ENCODE assay signal across 11 cellular contexts in the genomic region with DNA sequence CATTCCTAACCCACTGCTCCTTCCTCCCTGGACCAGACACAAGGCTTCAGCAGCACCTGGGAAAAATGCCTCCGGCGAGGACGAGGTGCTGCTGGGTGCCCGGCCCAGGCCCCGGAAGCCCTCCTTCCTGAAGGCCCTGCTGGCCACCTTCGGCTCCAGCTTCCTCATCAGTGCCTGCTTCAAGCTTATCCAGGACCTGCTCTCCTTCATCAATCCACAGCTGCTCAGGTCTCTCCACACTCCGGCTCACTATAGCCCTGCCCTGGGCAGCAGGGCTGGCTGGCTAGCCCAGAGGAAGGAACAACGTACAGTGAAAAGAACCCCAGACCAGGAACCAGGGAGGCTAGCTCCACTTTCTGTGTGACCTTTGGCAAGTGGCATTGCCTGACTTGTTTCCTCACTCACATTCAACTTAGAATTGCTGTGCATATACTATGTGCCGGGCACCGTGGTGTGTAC. TPM values are rescaled to one million over a fixed set of nuclear protein-coding genes. Genes with fewer than 3 reads are reported as not detected.
DNase-seq lines count a peak whose midpoint lies in the region; ATAC-seq, FAIRE-seq and TF ChIP-seq lines count a peak whose summit lies in the region.
"Had no signal": no experiment of that assay in that cellular context is flagged by ENCODE, and none has a peak within 500 bp of the region (broad histone marks: within the 10 kb centered on the region; RNA-seq: fewer than 3 reads in every experiment).

No MANE protein-coding gene starts in this region.

- CTCF ChIA-PET in Caco-2 (lab: Charles Lee), result interaction anchor here (0.5 to 2.6 kb wide), 15 partner anchors 10 to 263 kb away, joined by 3 to 23 read pairs (median 4); partner anchors contain the start of gene CACNA1G
- CTCF ChIA-PET in SK-N-SH (lab: Yijun Ruan, JAX), result interaction anchor here (0.6 to 5.5 kb wide), 23 partner anchors 8 to 1897 kb away, joined by 3 to 38 read pairs (median 5); partner anchors contain the start of gene ABCC3

- no peak for TF ChIP-seq POLR2A in GM12892 (IDR thresholded peaks at IDR 0.05; ENCODE audit: low read depth, low read length)

- DNase-seq in Caco-2 (no peak), SK-N-SH (peak; percentile 51), fibroblast of lung (ENCODE audit: low read depth in 2 of 2) (no peak), psoas muscle (no peak), GM12892 (ENCODE audit: insufficient read length) (no peak), RKO (ENCODE audit: low spot score) (no peak), NCI-H1436 (lab: John Stamatoyannopoulos, UW) (no peak)
- no peak for DNase-seq in activated CD4-positive, alpha-beta T cell treated with anti-CD3 and anti-CD28 coated beads for 1 hour
- DNase-seq: NCI-H2107 had no signal

- no peak overlapping the region for H3K4me3 Mint-ChIP-seq in Caco-2 (ENCODE audit: unreplicated experiment)
- H3K4me3 Mint-ChIP-seq: activated T-helper 1 cell treated with anti-CD3 and anti-CD28 coated beads, Interleukin-12 subunit alpha, Interleukin-12 subunit beta, Interleukin-2, Interleukin-4 antibody, amounts not matched to agents 30 ng/mL and 10 ng/mL and 1 ng/mL, durations not matched to agents 14 hours and 24 hours and 36 hours had no signal

- 70% methylated on average over 10 of the region's 10 CpGs for WGBS in SK-N-SH (ENCODE audit: low lambda C conversion rate)
- 83 to 94% (median 86%) methylated on average over 10 of the region's 10 CpGs for WGBS in psoas muscle, 3 donors

- H3K9me3 ChIP-seq in Caco-2 (no peaks in the 10 kb centered on the region), SK-N-SH (no peaks in the 10 kb centered on the region), fibroblast of lung (ENCODE audit: control insufficient read depth, insufficient read depth, low read depth, low read length) (no peaks in the 10 kb centered on the region), psoas muscle (no peaks in the 10 kb centered on the region)
- H3K9me3 ChIP-seq: SJCRH30 had no signal

- no peak for FAIRE-seq in GM12892 (lab: Jason Lieb, UNC)

- TF ChIP-seq EP300 in SK-N-SH (IDR thresholded peaks at IDR 0.05; ENCODE audit: borderline replicate concordance in 1 of 2, low read depth in 1 of 2, low read length in 1 of 2), result no peak

- peak overlapping the region; percentile 92 for H3K27ac Mint-ChIP-seq in Caco-2 (ENCODE audit: unreplicated experiment)

- H3F3A ChIP-seq in SK-N-SH (replicated peaks; ENCODE audit: insufficient read depth), result peaks cover 38% of the 10 kb centered on the region

- BruUV-seq in Caco-2 (replicated peaks; lab: Mats Ljungman, UMichigan), result no TSS peak

- H3K4me3 ChIP-seq in Caco-2 (ENCODE audit: low read depth, low read length), result no peak overlapping the region
- no peak overlapping the region for H3K4me3 ChIP-seq in SK-N-SH (ENCODE audit: low read depth in 2 of 2, low read length in 1 of 2)
- no peak overlapping the region for H3K4me3 ChIP-seq in fibroblast of lung (replicated peaks in 1 of 4; ENCODE audit: control extremely low read depth in 1 of 4, insufficient read depth in 1 of 4, low read depth in 3 of 4, low read length in 4 of 4)
- no peak overlapping the region for H3K4me3 ChIP-seq in psoas muscle
- H3K4me3 ChIP-seq: SJCRH30 had no signal

- H3K9me2 ChIP-seq in SK-N-SH, result no peaks in the 10 kb centered on the region

- H3K4me1 Mint-ChIP-seq in Caco-2 (ENCODE audit: low read depth, unreplicated experiment), result peaks cover 46% of the 10 kb centered on the region

- no peaks in the 10 kb centered on the region for H3K27me3 Mint-ChIP-seq in Caco-2 (ENCODE audit: insufficient read depth, unreplicated experiment)

- H3K9ac ChIP-seq in SK-N-SH (peak overlapping the region; percentile 31; the same call in 1 of the 2 replicates), fibroblast of lung (ENCODE audit: insufficient read depth, low read length) (no peak overlapping the region)

- peak overlapping the region; percentile 77 for H3K27ac ChIP-seq in SK-N-SH (ENCODE audit: low read depth in 2 of 2, low read length in 1 of 2)
- peak overlapping the region; percentile 39 for H3K27ac ChIP-seq in fibroblast of lung (ENCODE audit: insufficient read depth, low read length)
- no peak overlapping the region for H3K27ac ChIP-seq in psoas muscle

- POLR2A ChIA-PET in Caco-2 (lab: Charles Lee), result interaction anchor here (0.6 to 1.0 kb wide), 3 partner anchors 25 to 174 kb away, joined by 3 to 8 read pairs (median 4); partner anchors contain the start of gene WFIKKN2
- POLR2A ChIA-PET in SK-N-SH (lab: Yijun Ruan, JAX), result interaction anchor here (1.1 to 1.4 kb wide), 2 partner anchors 205 to 384 kb away, joined by 3 to 5 read pairs; partner anchors contain the start of gene TOB1

- peaks cover 13% of the 10 kb centered on the region for H3K36me3 Mint-ChIP-seq in Caco-2 (ENCODE audit: insufficient read depth, unreplicated experiment)

- H3K79me2 ChIP-seq in SK-N-SH (ENCODE audit: insufficient read depth) (peaks cover 6% of the 10 kb centered on the region; the same call in 1 of the 2 replicates), fibroblast of lung (ENCODE audit: control insufficient read depth, insufficient read depth, low read length) (no peaks in the 10 kb centered on the region)

- ATAC-seq in psoas muscle, result peak in 3 of 4 donors; percentile 14 to 21 (median 20)

- no peaks in the 10 kb centered on the region for H4K20me1 ChIP-seq in SK-N-SH (ENCODE audit: insufficient read depth)
- H4K20me1 ChIP-seq in fibroblast of lung (ENCODE audit: control insufficient read depth, extremely low read depth, insufficient read depth, low read length), result no peaks in the 10 kb centered on the region

- TF ChIP-seq RAD21 in SK-N-SH (IDR thresholded peaks at IDR 0.05; ENCODE audit: low read length), result no peak

- H3K4me2 ChIP-seq in SK-N-SH (peak overlapping the region; percentile 56; the same call in 1 of the 2 replicates), fibroblast of lung (ENCODE audit: extremely low read depth, insufficient read depth, low read length) (no peak overlapping the region)

- no peak for TF ChIP-seq CTCF in Caco-2 (IDR thresholded peaks at IDR 0.05; ENCODE audit: insufficient read depth in 1 of 2, low read depth in 1 of 2, low read length in 1 of 2, severe bottlenecking in 1 of 2, unreplicated experiment in 1 of 2)
- no peak for TF ChIP-seq CTCF in SK-N-SH (IDR thresholded peaks at IDR 0.05)
- TF ChIP-seq CTCF in fibroblast of lung (conservative IDR thresholded peaks at IDR 0.05 in 1 of 2, IDR thresholded peaks at IDR 0.05 in 1 of 2; ENCODE audit: low read depth in 1 of 2, low read length in 2 of 2), result no peak
- TF ChIP-seq CTCF in psoas muscle (IDR thresholded peaks at IDR 0.05), result no peak

- intact Hi-C loops in Caco-2 (cut with micrococcal nuclease; ENCODE audit: unreplicated experiment), result loop anchor here (2.0 kb wide), 1 partner anchor 32 kb away; no protein-coding TSS in a partner anchor
- intact Hi-C loops in psoas muscle (cut with DNase I), result no loop called here

- H2AFZ ChIP-seq in SK-N-SH (ENCODE audit: low read depth) (no peak overlapping the region), fibroblast of lung (ENCODE audit: low read length) (no peak overlapping the region)

- H3K4me1 ChIP-seq in Caco-2, result peaks cover 31% of the 10 kb centered on the region
- peaks cover 39 to 44% of the 10 kb centered on the region in 2 experiments for H3K4me1 ChIP-seq in SK-N-SH (ENCODE audit: control insufficient read depth in 1 of 2, insufficient read depth in 2 of 2, low read depth in 1 of 2, low read length in 1 of 2)
- H3K4me1 ChIP-seq in fibroblast of lung (ENCODE audit: control insufficient read depth, extremely low read depth, insufficient read depth, low read length), result peaks cover 33% of the 10 kb centered on the region
- H3K4me1 ChIP-seq in psoas muscle, result peaks cover 21% of the 10 kb centered on the region

- H3K36me3 ChIP-seq in Caco-2 (ENCODE audit: control insufficient read depth, insufficient read depth, low read length) (peaks cover 3% of the 10 kb centered on the region; the same call in 1 of the 2 replicates), SK-N-SH (replicated peaks in 1 of 2; ENCODE audit: control insufficient read depth in 1 of 2, insufficient read depth in 2 of 2, low read length in 1 of 2) (peaks cover 10 to 23% of the 10 kb centered on the region in 2 experiments), fibroblast of lung (ENCODE audit: control insufficient read depth, insufficient read depth, low read length) (no peaks in the 10 kb centered on the region), psoas muscle (ENCODE audit: insufficient read depth in 1 of 2, low read depth in 1 of 2) (no peaks in the 10 kb centered on the region)
- H3K36me3 ChIP-seq: SJCRH30 had no signal

- H3K9me3 Mint-ChIP-seq in Caco-2 (ENCODE audit: unreplicated experiment), result no peaks in the 10 kb centered on the region
- H3K9me3 Mint-ChIP-seq: activated T-helper 1 cell treated with anti-CD3 and anti-CD28 coated beads, Interleukin-12 subunit alpha, Interleukin-12 subunit beta, Interleukin-2, Interleukin-4 antibody, amounts not matched to agents 30 ng/mL and 10 ng/mL and 1 ng/mL, durations not matched to agents 14 hours and 24 hours and 36 hours had no signal

- H3K27me3 ChIP-seq in Caco-2 (replicated peaks; ENCODE audit: control insufficient read depth, insufficient read depth, low read length) (no peaks in the 10 kb centered on the region), SK-N-SH (ENCODE audit: insufficient read depth) (no peaks in the 10 kb centered on the region), fibroblast of lung (ENCODE audit: control insufficient read depth, insufficient read depth, low read length) (no peaks in the 10 kb centered on the region), psoas muscle (ENCODE audit: insufficient read depth in 3 of 3, low read length in 2 of 3) (no peaks in the 10 kb centered on the region)
- H3K27me3 ChIP-seq: SJCRH30 had no signal

RNA-seq across cellular contexts. Expression of gene ABCC3, which starts 26.2 kb away (rescaled TPM):
- total RNA-seq in Caco-2 (2022) (39.3 and 45.6 TPM in 2 replicates), fibroblast of lung (20.0 and 34.8 TPM in 2 replicates), psoas muscle (1 to 10 TPM in 2 of 4 donors, under 1 TPM in 2; 0.36 to 1.6 (median 0.94) TPM)
- polyA plus RNA-seq in SK-N-SH (2012; rRNA removed) (185 and 209 TPM in 2 replicates), fibroblast of lung (11.5 and 11.9 TPM in 2 replicates), psoas muscle (1 to 10 TPM in 1 of 3 donors, under 1 TPM in 2; 0.39 to 1.2 (median 0.45) TPM)
- 29.0 and 41.5 TPM in 2 replicates for polyA plus RNA-seq in SK-N-SH (2012; cell fraction: cytosol; rRNA removed)
- 1,427 and 1,497 TPM in 2 replicates for polyA plus RNA-seq in SK-N-SH (2012; cell fraction: nucleus; rRNA removed)
- polyA plus RNA-seq in fibroblast of lung (2012), result 13.8 and 14.8 TPM in 2 replicates
- polyA minus RNA-seq in fibroblast of lung (ENCODE audit: low replicate concordance), result 35.8 and 62.2 TPM in 2 replicates
- polyA plus RNA-seq in GM12892 (2012; ENCODE audit: missing spikeins), result 0.89 TPM
- total RNA-seq: activated T-helper 1 cell treated with anti-CD3 and anti-CD28 coated beads, Interleukin-12 subunit alpha, Interleukin-12 subunit beta, Interleukin-2, Interleukin-4 antibody, amounts not matched to agents 30 ng/mL and 10 ng/mL and 1 ng/mL, durations not matched to agents 14 hours and 24 hours and 36 hours had no signal

RNA-seq across cellular contexts. Expression of gene ANKRD40, which starts 46.8 kb away (rescaled TPM):
- total RNA-seq in Caco-2 (2022) (113 and 114 TPM in 2 replicates), fibroblast of lung (34.4 and 34.5 TPM in 2 replicates), psoas muscle (100 to 1,000 TPM in 3 of 4 donors, 10 to 100 TPM in 1; 91.8 to 132 (median 112) TPM)
- polyA plus RNA-seq in SK-N-SH (2012; rRNA removed) (33.6 and 46.3 TPM in 2 replicates), fibroblast of lung (59.9 and 65.9 TPM in 2 replicates), psoas muscle (100 to 1,000 TPM in 1 of 3 donors, 10 to 100 TPM in 2; 42.6 to 155 (median 46.6) TPM)
- 43.8 and 47.2 TPM in 2 replicates for polyA plus RNA-seq in SK-N-SH (2012; cell fraction: cytosol; rRNA removed)
- 20.8 and 38.1 TPM in 2 replicates for polyA plus RNA-seq in SK-N-SH (2012; cell fraction: nucleus; rRNA removed)
- 28.3 and 30.4 TPM in 2 replicates for polyA plus RNA-seq in fibroblast of lung (2012)
- 13.9 and 16.7 TPM in 2 replicates for polyA minus RNA-seq in fibroblast of lung (ENCODE audit: low replicate concordance)
- polyA plus RNA-seq in GM12892 (2012; ENCODE audit: missing spikeins), result 11.2 TPM

RNA-seq across cellular contexts. Expression of gene LUC7L3, which starts 58.5 kb away (rescaled TPM):
- 284 and 287 TPM in 2 replicates for total RNA-seq in Caco-2 (2022)
- 154 and 164 TPM in 2 replicates for polyA plus RNA-seq in SK-N-SH (2012; rRNA removed)
- 52.9 and 60.7 TPM in 2 replicates for polyA plus RNA-seq in SK-N-SH (2012; cell fraction: cytosol; rRNA removed)
- 1,155 and 1,243 TPM in 2 replicates for polyA plus RNA-seq in SK-N-SH (2012; cell fraction: nucleus; rRNA removed)
- 23.9 and 35.2 TPM in 2 replicates for total RNA-seq in fibroblast of lung
- 45.2 and 56.5 TPM in 2 replicates for polyA plus RNA-seq in fibroblast of lung
- 57.3 and 61.3 TPM in 2 replicates for polyA plus RNA-seq in fibroblast of lung (2012)
- polyA minus RNA-seq in fibroblast of lung (ENCODE audit: low replicate concordance), result 4.3 and 26.2 TPM in 2 replicates
- 10 to 100 TPM; 25.4 to 55.9 (median 49.9) TPM for total RNA-seq in psoas muscle
- 100 to 1,000 TPM in 1 of 3 donors, 10 to 100 TPM in 2; 33.4 to 108 (median 49.2) TPM for polyA plus RNA-seq in psoas muscle
- 158 TPM for polyA plus RNA-seq in GM12892 (2012; ENCODE audit: missing spikeins)
